Comparison of ENCODE assay signal across 8 cellular contexts in the genomic region with DNA sequence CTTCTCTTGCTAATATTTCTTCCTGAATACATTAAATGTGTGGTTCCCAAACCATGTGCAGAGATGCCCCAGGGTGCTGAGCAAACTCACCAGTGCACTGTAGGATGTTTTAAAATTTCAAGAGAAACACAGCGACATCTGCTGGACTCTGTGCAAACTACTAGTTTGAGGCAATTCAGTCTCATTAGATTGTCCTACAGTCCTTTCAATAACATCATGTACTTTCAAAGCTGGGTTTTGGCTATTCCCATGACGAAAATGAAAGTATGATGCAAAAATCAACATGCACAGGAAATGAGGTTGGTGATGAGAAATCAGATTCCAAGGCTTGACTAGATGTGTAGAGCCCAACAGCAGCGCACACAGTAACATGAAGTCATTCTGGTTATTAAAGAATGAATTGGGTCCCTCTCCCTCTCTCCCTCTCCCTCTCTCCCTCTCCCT.
A peak's percentile ranks its signal among the peaks of the same experiment; 100 is the strongest.
DNase-seq lines count a peak whose midpoint lies in the region; ATAC-seq, FAIRE-seq and TF ChIP-seq lines count a peak whose summit lies in the region.

No MANE protein-coding gene starts in this region.

- H3K79me2 ChIP-seq in osteoblast (ENCODE audit: insufficient read depth, low read length) = peaks cover 1% of the 10 kb centered on the region

- no peak overlapping the region for H2AFZ ChIP-seq in osteoblast (ENCODE audit: low read length)

- peaks cover 38% of the 10 kb centered on the region for H3K36me3 Mint-ChIP-seq in activated T-cell treated with anti-CD3 and anti-CD28 coated beads, Interleukin-2, amount 50 U/mL, for 4 hours (ENCODE audit: insufficient read depth)

- H3K36me3 ChIP-seq in osteoblast (ENCODE audit: insufficient read depth, low read length) (peaks cover 53% of the 10 kb centered on the region), upper lobe of left lung (peaks cover 22 to 78% (median 54%) of the 10 kb centered on the region in 4 donors)

- H3K9me3 ChIP-seq in osteoblast (ENCODE audit: low read depth, low read length) = no peaks in the 10 kb centered on the region
- H3K9me3 ChIP-seq in upper lobe of left lung = no peaks in the 10 kb centered on the region

- no peak overlapping the region for H3K4me3 Mint-ChIP-seq in activated T-cell treated with anti-CD3 and anti-CD28 coated beads, Interleukin-2, amount 50 U/mL, for 4 hours

- H3K27ac ChIP-seq in osteoblast (ENCODE audit: low read depth, low read length) (no peak overlapping the region), upper lobe of left lung (no peak overlapping the region)

- WGBS in upper lobe of left lung, 2 donors = 36 to 44% methylated on average over 3 of the region's 3 CpGs

- TF ChIP-seq CTCF in fibroblast of the aortic adventitia (IDR thresholded peaks at IDR 0.05; ENCODE audit: insufficient read depth, low read length) = peak; percentile 81
- peak; percentile 87 for TF ChIP-seq CTCF in osteoblast (IDR thresholded peaks at IDR 0.05; ENCODE audit: extremely low read depth, low read depth, low read length)
- peak; percentile 34 to 65 (median 54) for TF ChIP-seq CTCF in upper lobe of left lung (IDR thresholded peaks at IDR 0.05)

- peaks cover 4% of the 10 kb centered on the region for H4K20me1 ChIP-seq in osteoblast (ENCODE audit: insufficient read depth, low read length)

- FAIRE-seq in HTR-8/SVneo (lab: Jason Lieb, UNC) = no peak

- H3K4me1 ChIP-seq in osteoblast (ENCODE audit: insufficient read depth, low read length) (peaks cover 5% of the 10 kb centered on the region), upper lobe of left lung (no peaks in the 10 kb centered on the region)

- ATAC-seq in activated T-cell treated with anti-CD3 and anti-CD28 coated beads, Interleukin-2, amount 50 U/mL, for 4 hours = peak; percentile 81 to 85
- ATAC-seq in upper lobe of left lung (ENCODE audit: low FRiP score in 2 of 2) (peak in 1 of 2 donors; percentile 85), HG03045 (IDR thresholded peaks at IDR 0.05; ENCODE audit: unreplicated experiment) (no peak)

- H3K27me3 Mint-ChIP-seq in activated T-cell treated with anti-CD3 and anti-CD28 coated beads, Interleukin-2, amount 50 U/mL, for 4 hours (ENCODE audit: low read depth) = no peaks in the 10 kb centered on the region

- DNase-seq in COR-L47 (lab: John Stamatoyannopoulos, UW) = peak; percentile 40
- peak; percentile 58 for DNase-seq in HTR-8/SVneo (ENCODE audit: insufficient read length, low spot score)
- DNase-seq in OCI-M1 (lab: John Stamatoyannopoulos, UW) = peak; percentile 83
- DNase-seq in activated T-cell treated with anti-CD3 and anti-CD28 coated beads, Interleukin-2, amount 50 U/mL, for 4 hours = peak; percentile 44
- peak; percentile 79 for DNase-seq in fibroblast of the aortic adventitia (ENCODE audit: low read depth)
- peak; percentile 70 for DNase-seq in osteoblast (ENCODE audit: insufficient read length, low spot score, missing footprints)
- no peak for DNase-seq in upper lobe of left lung

- no peak for TF ChIP-seq EP300 in upper lobe of left lung (IDR thresholded peaks at IDR 0.05)

- no peak overlapping the region for H3K4me3 ChIP-seq in fibroblast of the aortic adventitia (ENCODE audit: low read depth, low read length)
- H3K4me3 ChIP-seq in osteoblast (ENCODE audit: insufficient read depth, low read length) = no peak overlapping the region
- H3K4me3 ChIP-seq in upper lobe of left lung = no peak overlapping the region

- H3K4me2 ChIP-seq in osteoblast (ENCODE audit: insufficient read depth, low read length) = no peak overlapping the region

- H3K9me3 Mint-ChIP-seq in activated T-cell treated with anti-CD3 and anti-CD28 coated beads, Interleukin-2, amount 50 U/mL, for 4 hours = no peaks in the 10 kb centered on the region

- peaks cover 7% of the 10 kb centered on the region for H3K4me1 Mint-ChIP-seq in activated T-cell treated with anti-CD3 and anti-CD28 coated beads, Interleukin-2, amount 50 U/mL, for 4 hours (ENCODE audit: low read depth)

- TF ChIP-seq POLR2A in upper lobe of left lung (IDR thresholded peaks at IDR 0.05) = no peak

- no peaks in the 10 kb centered on the region for H3K27me3 ChIP-seq in osteoblast (ENCODE audit: insufficient read depth, low read length)
- no peaks in the 10 kb centered on the region for H3K27me3 ChIP-seq in upper lobe of left lung

Comparison
In these comparisons a context has a peak if more than half of its experiments do, and no peak if none do; other contexts are left out.
1. DNase-seq: peak in COR-L47 (single experiment), HTR-8/SVneo (single experiment), OCI-M1 (single experiment), activated T-cell treated with anti-CD3 and anti-CD28 coated beads, Interleukin-2, amount 50 U/mL, for 4 hours (single experiment), fibroblast of the aortic adventitia (single experiment) and osteoblast (single experiment); none in upper lobe of left lung (0 of 2).
2. Peak in every context shown above with its lines, with median percentiles within 50 percentile points of each other: CTCF ChIP-seq.